ENCODE assay signal across 8 cellular contexts in genomic region chr11:25981998-25982397, GRCh38.
DNase-seq lines count a peak whose midpoint lies in the region; ATAC-seq and TF ChIP-seq lines count a peak whose summit lies in the region.

No MANE protein-coding gene starts in this region.

- H3K27ac Mint-ChIP-seq in activated naive CD4-positive, alpha-beta T cell treated with anti-CD3 and anti-CD28 coated beads, Interleukin-2, amount 50 U/mL, for 72 hours = no peak overlapping the region

- no peaks in the 10 kb centered on the region for H3K36me3 Mint-ChIP-seq in activated naive CD4-positive, alpha-beta T cell treated with anti-CD3 and anti-CD28 coated beads, Interleukin-2, amount 50 U/mL, for 72 hours

- no peak overlapping the region for H3K4me3 ChIP-seq in GM06990 (replicated peaks; ENCODE audit: low read depth, low read length)

- peak; percentile 38 for TF ChIP-seq CTCF in GM06990 (IDR thresholded peaks at IDR 0.05; ENCODE audit: insufficient read depth, low read length, poor library complexity, severe bottlenecking)

- H3K9me3 Mint-ChIP-seq in activated naive CD4-positive, alpha-beta T cell treated with anti-CD3 and anti-CD28 coated beads, Interleukin-2, amount 50 U/mL, for 72 hours = peaks cover 13 to 23% of the 10 kb centered on the region in 2 donors

- peak; percentile 6 for DNase-seq in GM06990 (ENCODE audit: extremely low read depth, insufficient read length)
- peak; percentile 60 for DNase-seq in SK-N-DZ (ENCODE audit: low spot score)
- peak; percentile 24 for DNase-seq in germinal center (ENCODE audit: low spot score)
- DNase-seq in pulmonary artery endothelial cell (ENCODE audit: low read depth, low spot score) = peak; percentile 7
- DNase-seq in NCI-H128 (lab: John Stamatoyannopoulos, UW; ENCODE audit: unreplicated experiment) = no peak
- no peak for DNase-seq in activated naive CD4-positive, alpha-beta T cell treated with anti-CD3 and anti-CD28 coated beads, Interleukin-2, amount 50 U/mL, for 72 hours (ENCODE audit: low spot score in 2 of 2)

- ATAC-seq in GM21447 (IDR thresholded peaks at IDR 0.05; ENCODE audit: unreplicated experiment) (peak; percentile 95), HG03571 (IDR thresholded peaks at IDR 0.05; ENCODE audit: unreplicated experiment) (peak; percentile 94)
- ATAC-seq in activated naive CD4-positive, alpha-beta T cell treated with anti-CD3 and anti-CD28 coated beads, Interleukin-2, amount 50 U/mL, for 72 hours = no peak

- H3K36me3 ChIP-seq in GM06990 (ENCODE audit: control insufficient read depth, insufficient read depth, low read length) = no peaks in the 10 kb centered on the region

- no peaks in the 10 kb centered on the region for H3K27me3 ChIP-seq in GM06990 (replicated peaks; ENCODE audit: control insufficient read depth, insufficient read depth, low read length)

Comparison
In these comparisons a context has a peak if more than half of its experiments do, and no peak if none do; other contexts are left out.
1. DNase-seq: peak in GM06990 (single experiment), SK-N-DZ (single experiment), germinal center (single experiment) and pulmonary artery endothelial cell (single experiment); none in NCI-H128 (single experiment) and activated naive CD4-positive, alpha-beta T cell treated with anti-CD3 and anti-CD28 coated beads, Interleukin-2, amount 50 U/mL, for 72 hours (0 of 2).
2. ATAC-seq: peak in GM21447 (single experiment) and HG03571 (single experiment); none in activated naive CD4-positive, alpha-beta T cell treated with anti-CD3 and anti-CD28 coated beads, Interleukin-2, amount 50 U/mL, for 72 hours (0 of 2).